In the genomic region with DNA sequence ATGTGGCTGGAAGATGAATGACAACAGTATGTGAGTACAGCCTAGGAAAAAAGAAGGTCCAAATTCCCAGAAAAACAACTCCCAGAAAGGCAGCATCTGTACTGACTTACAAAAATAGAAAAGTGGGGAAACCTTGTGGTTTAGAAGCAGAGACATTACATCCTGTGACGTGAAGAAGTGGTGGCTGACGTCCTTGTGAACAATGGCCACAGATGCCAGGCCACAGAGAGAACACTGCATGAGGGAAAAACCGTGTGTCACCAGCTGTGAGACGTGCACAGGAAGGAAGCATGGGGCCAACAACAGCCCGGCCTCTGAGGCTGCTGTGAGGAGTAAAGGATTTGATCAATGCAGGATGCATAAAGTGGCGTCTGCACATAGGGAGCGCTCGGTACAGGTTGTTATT, we compare ENCODE assay signal across 8 cellular contexts.
DNase-seq lines count a peak whose midpoint lies in the region; ATAC-seq, FAIRE-seq and TF ChIP-seq lines count a peak whose summit lies in the region.

No MANE protein-coding gene starts in this region.

- intact Hi-C loops in stomach (cut with DNase I; ENCODE audit: low total_unique reads) = no loop called here

- WGBS in hepatocyte (ENCODE audit: low lambda C conversion rate, missing lambda C conversion rate) = 56% methylated on average over 8 of the region's 8 CpGs
- 65 to 77% (median 66%) methylated on average over 8 of the region's 8 CpGs for WGBS in stomach, 5 donors

- no peaks in the 10 kb centered on the region for H3K9me2 ChIP-seq in hepatocyte (replicated peaks; ENCODE audit: insufficient read depth)

- H4K20me1 ChIP-seq in hepatocyte (ENCODE audit: insufficient read depth, poor library complexity, severe bottlenecking) = no peaks in the 10 kb centered on the region

- no peak for TF ChIP-seq POLR2A in stomach (IDR thresholded peaks at IDR 0.05)

- no peak overlapping the region for H2AFZ ChIP-seq in hepatocyte

- no peak for FAIRE-seq in RCC 7860 (lab: Jason Lieb, UNC)

- no peak for TF ChIP-seq EP300 in stomach (IDR thresholded peaks at IDR 0.05)

- no peaks in the 10 kb centered on the region for H3K79me2 ChIP-seq in hepatocyte

- DNase-seq in DMS53 (lab: John Stamatoyannopoulos, UW) (peak; percentile 82), hepatocyte (ENCODE audit: low spot score) (no peak), RCC 7860 (ENCODE audit: low spot score) (no peak), stomach (no peak), T1000 (lab: John Stamatoyannopoulos, UW) (no peak)
- DNase-seq in activated CD8-positive, alpha-beta memory T cell treated with anti-CD3 and anti-CD28 coated beads for 24 hours = peak; percentile 64
- no peak for DNase-seq in activated effector memory CD4-positive, alpha-beta T cell treated with Interleukin-2 at 50 U/mL for 16 hours

- H3K27ac ChIP-seq in hepatocyte = peak overlapping the region; percentile 90
- no peak overlapping the region for H3K27ac ChIP-seq in stomach

- no peak overlapping the region for H3K4me2 ChIP-seq in hepatocyte

- H3K4me1 ChIP-seq in hepatocyte (ENCODE audit: insufficient read depth) = peaks cover 20% of the 10 kb centered on the region
- H3K4me1 ChIP-seq in stomach = peaks cover 3 to 24% (median 12%) of the 10 kb centered on the region in 4 donors

- TF ChIP-seq CTCF in hepatocyte (IDR thresholded peaks at IDR 0.05; ENCODE audit: poor library complexity) (no peak), stomach (IDR thresholded peaks at IDR 0.05) (no peak)

- H3K27me3 ChIP-seq in hepatocyte = no peaks in the 10 kb centered on the region
- no peaks in the 10 kb centered on the region for H3K27me3 ChIP-seq in stomach

- H3K36me3 ChIP-seq in hepatocyte (replicated peaks; ENCODE audit: insufficient read depth, low read depth) = no peaks in the 10 kb centered on the region
- no peaks in the 10 kb centered on the region for H3K36me3 ChIP-seq in stomach

- no peak overlapping the region for H3K4me3 ChIP-seq in hepatocyte
- H3K4me3 ChIP-seq in stomach = no peak overlapping the region

- H3K9me3 ChIP-seq in hepatocyte (ENCODE audit: low read depth) = no peaks in the 10 kb centered on the region
- H3K9me3 ChIP-seq in stomach = no peaks in the 10 kb centered on the region

- ATAC-seq in HG03342 (IDR thresholded peaks at IDR 0.05; ENCODE audit: unreplicated experiment) = peak; percentile 62

Comparison
In these comparisons a context has a peak if more than half of its experiments do, and no peak if none do; other contexts are left out.
1. DNase-seq: peak in DMS53 (single experiment) and activated CD8-positive, alpha-beta memory T cell treated with anti-CD3 and anti-CD28 coated beads for 24 hours (single experiment); none in hepatocyte (single experiment), RCC 7860 (single experiment), stomach (single experiment), T1000 (single experiment) and activated effector memory CD4-positive, alpha-beta T cell treated with Interleukin-2 at 50 U/mL for 16 hours (single experiment).